In the genomic region with DNA sequence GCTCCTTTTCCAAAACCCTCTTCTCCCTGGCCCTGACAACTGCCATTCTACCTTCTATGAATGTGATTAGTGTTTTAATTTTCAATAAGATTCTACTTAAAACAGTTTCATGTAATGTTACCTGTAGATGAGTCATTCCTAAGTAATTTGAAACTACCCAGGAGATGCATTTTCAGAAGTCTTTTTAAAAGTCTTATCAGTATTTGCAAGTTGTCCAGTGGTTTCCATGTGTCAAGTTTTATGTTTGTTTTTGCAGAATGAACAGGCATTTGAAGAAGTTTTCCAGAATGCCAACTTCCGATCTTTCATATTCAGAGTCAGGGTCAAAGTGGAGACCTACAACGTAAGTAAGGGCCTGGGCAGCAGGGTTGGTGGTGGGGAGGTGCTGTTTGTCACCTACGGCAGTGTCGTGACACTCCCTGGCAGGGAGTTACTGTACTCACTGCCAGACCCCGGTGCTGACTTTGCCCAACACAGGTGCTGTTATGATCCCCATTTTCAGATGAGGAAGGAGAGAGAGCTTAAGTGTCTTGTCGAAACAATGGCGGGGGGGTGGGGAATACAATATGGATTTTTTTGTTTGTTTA, we compare ENCODE assay signal across 24 cellular contexts.
A peak's percentile ranks its signal among the peaks of the same experiment; 100 is the strongest.
DNase-seq lines count a peak whose midpoint lies in the region; ATAC-seq, FAIRE-seq and TF ChIP-seq lines count a peak whose summit lies in the region.
"Had no signal": no experiment of that assay in that cellular context is flagged by ENCODE, and none has a peak within 500 bp of the region (broad histone marks: within the 10 kb centered on the region; RNA-seq: fewer than 3 reads in every experiment).

No MANE protein-coding gene starts in this region.

- POLR2A ChIA-PET in A549 (lab: Yijun Ruan, JAX) = no interaction called here

- TF ChIP-seq POLR2A in A549 (IDR thresholded peaks at IDR 0.05; ENCODE audit: low read length) = no peak

- H3K4me1 Mint-ChIP-seq in astrocyte (ENCODE audit: low read depth, unreplicated experiment) = no peaks in the 10 kb centered on the region
- peaks cover 6% of the 10 kb centered on the region for H3K4me1 Mint-ChIP-seq in activated naive CD8-positive, alpha-beta T cell treated with anti-CD3 and anti-CD28 coated beads, Interleukin-2, amount 50 U/mL, for 24 hours

- ATAC-seq in A549 (no peak), lung (ENCODE audit: insufficient read depth, low FRiP score) (peak; percentile 34), GM19463 (IDR thresholded peaks at IDR 0.05; ENCODE audit: unreplicated experiment) (no peak)
- no peak for ATAC-seq in activated naive CD8-positive, alpha-beta T cell treated with anti-CD3 and anti-CD28 coated beads, Interleukin-2, amount 50 U/mL, for 24 hours
- ATAC-seq: Panc1 had no signal

- no peak overlapping the region for H3K4me3 Mint-ChIP-seq in astrocyte (ENCODE audit: unreplicated experiment)
- no peak overlapping the region for H3K4me3 Mint-ChIP-seq in activated naive CD8-positive, alpha-beta T cell treated with anti-CD3 and anti-CD28 coated beads, Interleukin-2, amount 50 U/mL, for 24 hours
- H3K4me3 Mint-ChIP-seq: CD4-positive, CD25-positive, alpha-beta regulatory T cell; HFFc6 had no signal

- H3K9me3 Mint-ChIP-seq in astrocyte (ENCODE audit: unreplicated experiment) = no peaks in the 10 kb centered on the region
- no peaks in the 10 kb centered on the region for H3K9me3 Mint-ChIP-seq in activated naive CD8-positive, alpha-beta T cell treated with anti-CD3 and anti-CD28 coated beads, Interleukin-2, amount 50 U/mL, for 24 hours
- H3K9me3 Mint-ChIP-seq: CD4-positive, CD25-positive, alpha-beta regulatory T cell; HFFc6 had no signal

- in situ Hi-C loops in mammary epithelial cell (cut with MboI; ENCODE audit: low sequenced_read_pairs in 2 of 2) = loop anchor here in 1 of 2 donors (25.0 kb wide), 1 partner anchor 367 kb away; no protein-coding TSS in a partner anchor

- dilution Hi-C loops in mammary epithelial cell (cut with HindIII; ENCODE audit: low sequenced_read_pairs) = no loop called here

- H3K4me1 ChIP-seq in A549 = no peaks in the 10 kb centered on the region
- H3K4me1 ChIP-seq in OCI-LY3 (ENCODE audit: low read length) = peaks cover 46% of the 10 kb centered on the region
- H3K4me1 ChIP-seq in astrocyte (ENCODE audit: insufficient read depth, low read length) = no peaks in the 10 kb centered on the region
- H3K4me1 ChIP-seq in lung (ENCODE audit: control insufficient read depth in 2 of 2, insufficient read depth in 2 of 2, low read length in 2 of 2) = peaks cover 0 to 2% of the 10 kb centered on the region in 2 donors
- H3K4me1 ChIP-seq in mammary epithelial cell (ENCODE audit: insufficient read depth, low read length) = no peaks in the 10 kb centered on the region
- H3K4me1 ChIP-seq: HAP-1 had no signal

- TF ChIP-seq RAD21 in A549 (conservative IDR thresholded peaks at IDR 0.05 in 1 of 2, IDR thresholded peaks at IDR 0.05 in 1 of 2) = no peak

- no TSS peak for BruUV-seq in mammary epithelial cell (replicated peaks; lab: Mats Ljungman, UMichigan)

- H3K9ac ChIP-seq in OCI-LY3 (ENCODE audit: low read length) (peak overlapping the region; percentile 19; the same call in 1 of the 2 replicates), astrocyte (ENCODE audit: low read length) (no peak overlapping the region), mammary epithelial cell (ENCODE audit: insufficient read depth, low read length) (no peak overlapping the region)

- 91% methylated on average over 7 of the region's 7 CpGs for WGBS in A549 (ENCODE audit: missing lambda C conversion rate)
- 68 to 82% methylated on average over 7 of the region's 7 CpGs for WGBS in lung, 2 donors
- 98% methylated on average over 7 of the region's 7 CpGs for whole genome bisulfite sequencing in mammary epithelial cell (ENCODE audit: low coverage, missing lambda C conversion rate)

- H3K27ac ChIP-seq in A549 (no peak overlapping the region), OCI-LY3 (ENCODE audit: low read length) (peak overlapping the region; percentile 100), astrocyte (ENCODE audit: low read depth, low read length) (no peak overlapping the region), lung (ENCODE audit: low read depth in 1 of 2, low read length in 1 of 2) (peak overlapping the region in 1 of 2 donors; percentile 67), mammary epithelial cell (ENCODE audit: insufficient read depth, low read depth, low read length) (no peak overlapping the region)
- H3K27ac ChIP-seq: SK-N-MC had no signal

- no peak overlapping the region for H3K27ac Mint-ChIP-seq in astrocyte (ENCODE audit: unreplicated experiment)
- no peak overlapping the region for H3K27ac Mint-ChIP-seq in activated naive CD8-positive, alpha-beta T cell treated with anti-CD3 and anti-CD28 coated beads, Interleukin-2, amount 50 U/mL, for 24 hours
- H3K27ac Mint-ChIP-seq: HFFc6 had no signal

- no peaks in the 10 kb centered on the region for H3K9me3 ChIP-seq in A549
- H3K9me3 ChIP-seq in OCI-LY3 (ENCODE audit: insufficient read depth, low read length) = no peaks in the 10 kb centered on the region
- H3K9me3 ChIP-seq in astrocyte (ENCODE audit: insufficient read depth, low read depth, low read length) = no peaks in the 10 kb centered on the region
- no peaks in the 10 kb centered on the region for H3K9me3 ChIP-seq in lung (ENCODE audit: control insufficient read depth in 2 of 2, insufficient read depth in 1 of 2, low read length in 1 of 2)
- no peaks in the 10 kb centered on the region for H3K9me3 ChIP-seq in mammary epithelial cell (replicated peaks; ENCODE audit: insufficient read depth, low read length)
- H3K9me3 ChIP-seq: HAP-1, MG63 had no signal

- no peak for TF ChIP-seq CTCF in A549 (IDR thresholded peaks at IDR 0.05)
- no peak for TF ChIP-seq CTCF in OCI-LY3 (IDR thresholded peaks at IDR 0.05; ENCODE audit: low read depth, low read length)
- no peak for TF ChIP-seq CTCF in astrocyte (IDR thresholded peaks at IDR 0.05; ENCODE audit: insufficient read depth, low read depth, low read length)
- TF ChIP-seq CTCF in lung (IDR thresholded peaks at IDR 0.05; ENCODE audit: control extremely low read depth, extremely low read depth) = no peak
- TF ChIP-seq CTCF in mammary epithelial cell (conservative IDR thresholded peaks at IDR 0.05 in 1 of 2, IDR thresholded peaks at IDR 0.05 in 1 of 2; ENCODE audit: extremely low read depth in 1 of 2, insufficient read depth in 1 of 2, low read depth in 1 of 2, low read length in 2 of 2) = no peak

- no peaks in the 10 kb centered on the region for H4K20me1 ChIP-seq in OCI-LY3 (ENCODE audit: insufficient read depth, low read length)
- peaks cover 14% of the 10 kb centered on the region for H4K20me1 ChIP-seq in astrocyte (ENCODE audit: insufficient read depth, low read length)
- no peaks in the 10 kb centered on the region for H4K20me1 ChIP-seq in mammary epithelial cell (ENCODE audit: insufficient read depth, low read length)

- FAIRE-seq in A549 (lab: Jason Lieb, UNC) = no peak
- peak; percentile 32 for FAIRE-seq in astrocyte (lab: Jason Lieb, UNC)
- FAIRE-seq: D721Med had no signal

- peaks cover 25% of the 10 kb centered on the region for H3K36me3 Mint-ChIP-seq in astrocyte (ENCODE audit: low read depth, unreplicated experiment)
- H3K36me3 Mint-ChIP-seq in activated naive CD8-positive, alpha-beta T cell treated with anti-CD3 and anti-CD28 coated beads, Interleukin-2, amount 50 U/mL, for 24 hours (ENCODE audit: low read depth) = peaks cover 55% of the 10 kb centered on the region

- no peaks in the 10 kb centered on the region for H3K27me3 ChIP-seq in OCI-LY3 (ENCODE audit: low read depth, low read length)
- H3K27me3 ChIP-seq in astrocyte (ENCODE audit: insufficient read depth, low read length) = no peaks in the 10 kb centered on the region
- no peaks in the 10 kb centered on the region for H3K27me3 ChIP-seq in lung (ENCODE audit: control insufficient read depth, insufficient read depth)
- no peaks in the 10 kb centered on the region for H3K27me3 ChIP-seq in mammary epithelial cell (ENCODE audit: insufficient read depth, low read length)
- H3K27me3 ChIP-seq: MG63 had no signal

- no peak for DNase-seq in A549 (ENCODE audit: low read depth in 1 of 2, low spot score in 1 of 2)
- DNase-seq in astrocyte (ENCODE audit: low read depth) = no peak
- peak; percentile 53 for DNase-seq in lung (ENCODE audit: low spot score)
- no peak for DNase-seq in activated naive CD8-positive, alpha-beta T cell treated with anti-CD3 and anti-CD28 coated beads, Interleukin-2, amount 50 U/mL, for 24 hours
- no peak for DNase-seq in NCI-H1105 (lab: John Stamatoyannopoulos, UW)
- no peak for DNase-seq in mammary epithelial cell
- DNase-seq: 8988T; CD4-positive, CD25-positive, alpha-beta regulatory T cell; GOT3; HFFc6; KG1; MG63; NCI-H2029; NCI-H446 treated with DMSO at 0.1 percent for 48 hours; NCI-H526; NCI-H82; NK-92 treated with Interleukin-12 subunit alpha and Interleukin-12 subunit beta, amount 100 ng/mL, for 24 hours; SIG-M5 had no signal

- H3K27me3 Mint-ChIP-seq in astrocyte (ENCODE audit: low read depth, unreplicated experiment) = no peaks in the 10 kb centered on the region
- H3K27me3 Mint-ChIP-seq in activated naive CD8-positive, alpha-beta T cell treated with anti-CD3 and anti-CD28 coated beads, Interleukin-2, amount 50 U/mL, for 24 hours = no peaks in the 10 kb centered on the region
- H3K27me3 Mint-ChIP-seq: CD4-positive, CD25-positive, alpha-beta regulatory T cell had no signal

- H2AFZ ChIP-seq in OCI-LY3 (ENCODE audit: low read depth, low read length) (no peak overlapping the region), astrocyte (ENCODE audit: low read depth, low read length) (no peak overlapping the region), mammary epithelial cell (ENCODE audit: low read depth, low read length) (no peak overlapping the region)

- TF ChIP-seq EP300 in A549 (IDR thresholded peaks at IDR 0.05) = no peak

- CTCF ChIA-PET in A549 (lab: Yijun Ruan, JAX) (interaction anchor here (0.8 to 20.9 kb wide), 6 partner anchors 11 to 175 kb away, joined by 3 to 213 read pairs (median 20); partner anchors contain the start of genes DPH1 and RTN4RL1), mammary epithelial cell (lab: Charles Lee; ENCODE audit: low non-redundant PET) (no interaction called here)

- H3K4me2 ChIP-seq in A549 (no peak overlapping the region), OCI-LY3 (ENCODE audit: low read length) (peak overlapping the region; percentile 13; the same call in 1 of the 2 replicates), astrocyte (ENCODE audit: low read length) (no peak overlapping the region), mammary epithelial cell (ENCODE audit: insufficient read depth, low read depth, low read length) (no peak overlapping the region)

- H3K36me3 ChIP-seq in OCI-LY3 (replicated peaks; ENCODE audit: low read depth, low read length) (peaks cover 39% of the 10 kb centered on the region), astrocyte (ENCODE audit: insufficient read depth, low read length) (peaks cover 31% of the 10 kb centered on the region), lung (ENCODE audit: control insufficient read depth in 2 of 2, insufficient read depth in 2 of 2, low read length in 2 of 2) (peaks cover 27 to 42% of the 10 kb centered on the region in 2 donors), mammary epithelial cell (ENCODE audit: insufficient read depth, low read length) (peaks cover 22% of the 10 kb centered on the region)

- no peaks in the 10 kb centered on the region for H3K79me2 ChIP-seq in OCI-LY3 (ENCODE audit: low read length)
- no peaks in the 10 kb centered on the region for H3K79me2 ChIP-seq in astrocyte (ENCODE audit: insufficient read depth, low read length)
- H3K79me2 ChIP-seq in mammary epithelial cell (ENCODE audit: insufficient read depth, low read length) = no peaks in the 10 kb centered on the region

- H3K4me3 ChIP-seq in A549 (no peak overlapping the region), OCI-LY3 (ENCODE audit: low read length) (no peak overlapping the region), astrocyte (ENCODE audit: insufficient read depth, low read depth, low read length) (no peak overlapping the region), lung (no peak overlapping the region), mammary epithelial cell (replicated peaks in 1 of 3; ENCODE audit: insufficient read depth in 1 of 3, low read depth in 2 of 3, low read length in 3 of 3) (no peak overlapping the region)
- H3K4me3 ChIP-seq: HAP-1, MG63, SK-N-MC had no signal

- intact Hi-C loops in mammary epithelial cell (cut with micrococcal nuclease) = no loop called here
